ENCODE assay signal across 16 cellular contexts in the genomic region with DNA sequence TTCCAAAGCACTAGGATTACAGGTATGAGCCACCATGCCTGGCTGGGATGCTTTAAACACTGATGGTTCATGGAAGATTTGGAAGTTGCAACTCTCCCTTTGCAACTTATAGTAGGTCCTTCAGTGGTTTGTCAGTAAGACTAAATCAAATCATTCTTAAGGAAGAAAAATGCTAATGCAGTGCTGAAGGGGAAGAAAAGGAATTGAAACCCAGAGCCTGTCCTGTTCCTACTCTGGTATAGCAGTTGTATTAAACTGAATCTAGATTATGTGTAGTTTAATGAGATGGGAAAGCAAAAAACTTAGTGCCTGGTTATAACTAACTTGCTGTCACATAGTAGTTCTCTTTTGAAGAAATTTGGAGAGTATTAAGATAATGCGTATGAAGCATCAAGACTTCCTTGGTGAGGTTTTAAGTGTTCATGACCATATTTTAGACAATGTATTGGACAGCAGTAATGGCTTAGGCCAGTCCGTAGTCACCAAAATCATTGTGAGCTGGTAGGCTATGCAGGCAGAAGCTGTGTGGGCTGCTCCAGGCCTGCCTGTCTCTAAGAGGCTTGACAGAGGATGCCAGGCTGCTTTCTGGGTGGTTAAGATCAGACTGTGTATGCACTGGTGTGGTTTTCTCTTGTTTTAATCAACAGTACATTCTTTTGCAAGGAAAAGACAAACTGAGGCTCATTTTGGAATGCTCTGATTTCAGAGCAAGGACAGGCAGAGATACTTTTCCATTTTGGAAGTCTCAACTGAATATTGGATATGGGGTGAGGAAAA. TPM values are rescaled to one million over a fixed set of nuclear protein-coding genes. Genes with fewer than 3 reads are reported as not detected.
A peak's percentile ranks its signal among the peaks of the same experiment; 100 is the strongest.
DNase-seq lines count a peak whose midpoint lies in the region; ATAC-seq and TF ChIP-seq lines count a peak whose summit lies in the region.
"Had no signal": no experiment of that assay in that cellular context is flagged by ENCODE, and none has a peak within 500 bp of the region (broad histone marks: within the 10 kb centered on the region; RNA-seq: fewer than 3 reads in every experiment).

No MANE protein-coding gene starts in this region.

- H3K27me3 Mint-ChIP-seq in natural killer cell (ENCODE audit: low read depth in 2 of 2) = no peaks in the 10 kb centered on the region
- no peaks in the 10 kb centered on the region for H3K27me3 Mint-ChIP-seq in natural killer cell treated with Interleukin-12 subunit alpha and Interleukin-12 subunit beta and Interleukin-15 and Interleukin-18, amount 100 ng/mL, for 72 hours

- peaks cover 14% of the 10 kb centered on the region for H3K36me3 Mint-ChIP-seq in natural killer cell
- peaks cover 9% of the 10 kb centered on the region for H3K36me3 Mint-ChIP-seq in natural killer cell treated with Interleukin-12 subunit alpha and Interleukin-12 subunit beta and Interleukin-15 and Interleukin-18, amount 100 ng/mL, for 72 hours
- H3K36me3 Mint-ChIP-seq in activated naive CD4-positive, alpha-beta T cell treated with anti-CD3 and anti-CD28 coated beads, Interleukin-2, amount 50 U/mL, for 72 hours = peaks cover 12 to 21% of the 10 kb centered on the region in 2 donors

- intact Hi-C loops in natural killer cell (cut with micrococcal nuclease) = no loop called here

- TF ChIP-seq CTCF in natural killer cell (IDR thresholded peaks at IDR 0.05) (no peak), brain microvascular endothelial cell (IDR thresholded peaks at IDR 0.05; ENCODE audit: low read depth, low read length, missing control alignments) (no peak)

- peaks cover 33 to 46% of the 10 kb centered on the region in 2 donors for H3K4me1 Mint-ChIP-seq in natural killer cell
- peaks cover 13 to 20% of the 10 kb centered on the region in 2 donors for H3K4me1 Mint-ChIP-seq in natural killer cell treated with Interleukin-12 subunit alpha and Interleukin-12 subunit beta and Interleukin-15 and Interleukin-18, amount 100 ng/mL, for 72 hours (ENCODE audit: low read depth in 2 of 2)

- H3K36me3 ChIP-seq in brain microvascular endothelial cell (replicated peaks) = no peaks in the 10 kb centered on the region

- H3K27ac Mint-ChIP-seq in natural killer cell = peak overlapping the region; percentile 53 to 63
- H3K27ac Mint-ChIP-seq in natural killer cell treated with Interleukin-12 subunit alpha and Interleukin-12 subunit beta and Interleukin-15 and Interleukin-18, amount 100 ng/mL, for 72 hours = no peak overlapping the region
- H3K27ac Mint-ChIP-seq in activated naive CD4-positive, alpha-beta T cell treated with anti-CD3 and anti-CD28 coated beads, Interleukin-2, amount 50 U/mL, for 72 hours = no peak overlapping the region

- H3K9me3 Mint-ChIP-seq in natural killer cell = peaks cover 2% of the 10 kb centered on the region in 2 donors
- peaks cover 3% of the 10 kb centered on the region for H3K9me3 Mint-ChIP-seq in natural killer cell treated with Interleukin-12 subunit alpha and Interleukin-12 subunit beta and Interleukin-15 and Interleukin-18, amount 100 ng/mL, for 72 hours
- peaks cover 6 to 15% of the 10 kb centered on the region in 2 donors for H3K9me3 Mint-ChIP-seq in activated naive CD4-positive, alpha-beta T cell treated with anti-CD3 and anti-CD28 coated beads, Interleukin-2, amount 50 U/mL, for 72 hours

- no peaks in the 10 kb centered on the region for H3K27me3 ChIP-seq in brain microvascular endothelial cell (replicated peaks)
- H3K27me3 ChIP-seq: BLaER1 had no signal

- in situ Hi-C loops in brain microvascular endothelial cell (cut with HindIII; ENCODE audit: low pct_ligation_motif_present, low sequenced_read_pairs) = loop anchor here (25.0 kb wide), 1 partner anchor 89 kb away; a partner anchor contains a TSS

- H3K4me3 ChIP-seq in brain microvascular endothelial cell (ENCODE audit: low read depth, low read length) = no peak overlapping the region
- H3K4me3 ChIP-seq: BLaER1, psoas muscle had no signal

- H3K27ac ChIP-seq in brain microvascular endothelial cell = no peak overlapping the region
- H3K27ac ChIP-seq: BLaER1, psoas muscle had no signal

- no peak overlapping the region for H3K4me3 Mint-ChIP-seq in natural killer cell
- H3K4me3 Mint-ChIP-seq in natural killer cell treated with Interleukin-12 subunit alpha and Interleukin-12 subunit beta and Interleukin-15 and Interleukin-18, amount 100 ng/mL, for 72 hours = no peak overlapping the region

- no peak for DNase-seq in natural killer cell
- no peak for DNase-seq in natural killer cell treated with Interleukin-12 subunit alpha and Interleukin-12 subunit beta and Interleukin-15 and Interleukin-18, amount 100 ng/mL, for 72 hours (ENCODE audit: low spot score)
- DNase-seq in activated naive CD4-positive, alpha-beta T cell treated with anti-CD3 and anti-CD28 coated beads, Interleukin-2, amount 50 U/mL, for 72 hours (ENCODE audit: low spot score in 2 of 2) = no peak
- peak; percentile 58 for DNase-seq in medulla oblongata (ENCODE audit: extremely low spot score)
- DNase-seq in retina = no peak
- DNase-seq in SIG-M5 (lab: John Stamatoyannopoulos, UW) = no peak
- DNase-seq in brain microvascular endothelial cell = no peak
- DNase-seq in NCI-H2171 (lab: John Stamatoyannopoulos, UW) = no peak
- DNase-seq: activated CD4-positive, CD25-positive, alpha-beta regulatory T cell treated with anti-CD3 and anti-CD28 coated beads, Interleukin-2, amount 50 U/mL, for 72 hours; KG1; kidney; NCI-H187 treated with DMSO at 0.1 percent for 48 hours; NCI-H82; psoas muscle; SHP77 had no signal

- no peak for ATAC-seq in natural killer cell
- ATAC-seq in natural killer cell treated with Interleukin-12 subunit alpha and Interleukin-12 subunit beta and Interleukin-15 and Interleukin-18, amount 100 ng/mL, for 72 hours = no peak
- peak; percentile 46 to 56 for ATAC-seq in activated naive CD4-positive, alpha-beta T cell treated with anti-CD3 and anti-CD28 coated beads, Interleukin-2, amount 50 U/mL, for 72 hours
- ATAC-seq: psoas muscle had no signal

RNA-seq across cellular contexts. Expression of a gene that starts 14.0 kb away (rescaled TPM):
- 1 to 10 TPM; 2.4 to 5.0 (median 4.6) TPM for total RNA-seq in natural killer cell
- 1 to 10 TPM; 4.1 to 4.4 TPM for total RNA-seq in natural killer cell treated with Interleukin-12 subunit alpha and Interleukin-12 subunit beta and Interleukin-15 and Interleukin-18, amount 100 ng/mL, for 72 hours
- 10 to 100 TPM in 1 of 2 donors, 1 to 10 TPM in 1; 8.0 to 11.4 TPM for total RNA-seq in activated naive CD4-positive, alpha-beta T cell treated with anti-CD3 and anti-CD28 coated beads, Interleukin-2, amount 50 U/mL, for 72 hours

RNA-seq across cellular contexts. Expression of a gene that starts 44.2 kb away (rescaled TPM):
- total RNA-seq in natural killer cell = 10 to 100 TPM; 10.7 to 20.9 (median 13.7) TPM
- 1 to 10 TPM; 4.0 to 5.5 TPM for total RNA-seq in natural killer cell treated with Interleukin-12 subunit alpha and Interleukin-12 subunit beta and Interleukin-15 and Interleukin-18, amount 100 ng/mL, for 72 hours
- 1 to 10 TPM; 4.4 to 6.4 TPM for total RNA-seq in activated naive CD4-positive, alpha-beta T cell treated with anti-CD3 and anti-CD28 coated beads, Interleukin-2, amount 50 U/mL, for 72 hours

Comparison
In these comparisons a context has a peak if more than half of its experiments do, and no peak if none do; other contexts are left out.
1. H3K27ac Mint-ChIP-seq: peak in natural killer cell (2 of 2); none in natural killer cell treated with Interleukin-12 subunit alpha and Interleukin-12 subunit beta and Interleukin-15 and Interleukin-18, amount 100 ng/mL, for 72 hours (0 of 2) and activated naive CD4-positive, alpha-beta T cell treated with anti-CD3 and anti-CD28 coated beads, Interleukin-2, amount 50 U/mL, for 72 hours (0 of 2).
2. ATAC-seq: peak in activated naive CD4-positive, alpha-beta T cell treated with anti-CD3 and anti-CD28 coated beads, Interleukin-2, amount 50 U/mL, for 72 hours (2 of 2); none in natural killer cell (0 of 3) and natural killer cell treated with Interleukin-12 subunit alpha and Interleukin-12 subunit beta and Interleukin-15 and Interleukin-18, amount 100 ng/mL, for 72 hours (0 of 2).